1 cellular context compared by ENCODE assay signal in the genomic region with DNA sequence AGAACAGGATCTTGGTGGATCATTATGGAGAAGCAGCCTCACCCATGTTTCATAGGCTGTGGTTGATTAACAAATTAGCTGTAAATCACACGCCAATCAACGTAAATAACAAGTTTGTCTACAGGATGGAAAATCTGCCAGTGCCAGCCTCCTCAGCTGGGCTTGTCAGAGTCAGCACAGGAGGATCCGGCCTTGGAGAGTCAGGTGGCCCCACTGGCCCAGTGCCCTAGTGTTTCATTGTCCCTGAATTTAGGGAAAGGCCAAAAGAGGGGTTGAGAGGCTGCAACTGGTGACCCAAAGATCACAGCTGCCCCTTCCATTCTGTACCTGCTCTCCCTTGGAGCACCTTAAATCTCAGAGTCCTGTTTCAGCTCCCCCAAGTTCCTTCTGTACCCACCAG.
TF ChIP-seq lines count a peak whose summit lies in the region.

No MANE protein-coding gene starts in this region.

TF ChIP-seq in H1, 55 proteins besides CTCF, POLR2A, EP300 and RAD21:
- TF ChIP-seq TEAD4 (IDR thresholded peaks at IDR 0.05; ENCODE audit: low read depth, low read length) (no peak), SIN3A (conservative IDR thresholded peaks at IDR 0.05 in 1 of 2, IDR thresholded peaks at IDR 0.05 in 1 of 2; ENCODE audit: low read depth in 1 of 2, low read length in 2 of 2) (no peak), SP4 (IDR thresholded peaks at IDR 0.05; ENCODE audit: low read length) (no peak), RBBP5 (IDR thresholded peaks at IDR 0.05; ENCODE audit: borderline replicate concordance, low read depth, low read length) (no peak), ASH2L (IDR thresholded peaks at IDR 0.05; ENCODE audit: low read length) (no peak), KDM1A (IDR thresholded peaks at IDR 0.05; ENCODE audit: borderline replicate concordance, low read length) (no peak), POLR2AphosphoS5 (IDR thresholded peaks at IDR 0.05; ENCODE audit: low read depth, low read length) (no peak), TAF7 (optimal IDR thresholded peaks at IDR 0.05; ENCODE audit: borderline replicate concordance, low read depth, low read length) (no peak), JUN (IDR thresholded peaks at IDR 0.05; ENCODE audit: low read depth, low read length) (no peak), HDAC6 (IDR thresholded peaks at IDR 0.05; ENCODE audit: low read depth, low read length) (no peak), RNF2 (IDR thresholded peaks at IDR 0.05; ENCODE audit: borderline replicate concordance, low read depth, low read length, missing control alignments, poor library complexity, severe bottlenecking) (no peak), JUND (IDR thresholded peaks at IDR 0.05; ENCODE audit: low read length) (no peak), NRF1 (IDR thresholded peaks at IDR 0.05; ENCODE audit: low read depth, low read length) (no peak), KDM5A (IDR thresholded peaks at IDR 0.05; ENCODE audit: low read length) (no peak), RFX5 (IDR thresholded peaks at IDR 0.05; ENCODE audit: borderline replicate concordance, low read depth, low read length) (no peak), BACH1 (IDR thresholded peaks at IDR 0.05; ENCODE audit: low read length) (no peak), NANOG (IDR thresholded peaks at IDR 0.05; ENCODE audit: insufficient read depth, low read depth, low read length, poor library complexity, severe bottlenecking) (no peak), TBP (IDR thresholded peaks at IDR 0.05; ENCODE audit: low read depth, low read length) (no peak)
- TF ChIP-seq, protein P1, sequence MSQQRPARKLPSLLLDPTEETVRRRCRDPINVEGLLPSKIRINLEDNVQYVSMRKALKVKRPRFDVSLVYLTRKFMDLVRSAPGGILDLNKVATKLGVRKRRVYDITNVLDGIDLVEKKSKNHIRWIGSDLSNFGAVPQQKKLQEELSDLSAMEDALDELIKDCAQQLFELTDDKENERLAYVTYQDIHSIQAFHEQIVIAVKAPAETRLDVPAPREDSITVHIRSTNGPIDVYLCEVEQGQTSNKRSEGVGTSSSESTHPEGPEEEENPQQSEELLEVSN (IDR thresholded peaks at IDR 0.05) = no peak
